In genomic region chr10:114252883-114253282, GRCh38 we compare ENCODE assay signal across 16 cellular contexts. TPM values are rescaled to one million over a fixed set of nuclear protein-coding genes. Genes with fewer than 3 reads are reported as not detected.
"Had no signal": no experiment of that assay in that cellular context is flagged by ENCODE, and none has a peak within 500 bp of the region (broad histone marks: within the 10 kb centered on the region; RNA-seq: fewer than 3 reads in every experiment).

No MANE protein-coding gene starts in this region.

- H3K36me3 Mint-ChIP-seq: naive thymus-derived CD8-positive, alpha-beta T cell; stimulated activated naive B cell treated with anti-CD40 and anti-IgM and Interleukin-4, amounts not matched to agents 10 μg/mL and 1 μg/mL and 100 μg/mL, for 72 hours had no signal

- DNase-seq: effector memory CD4-positive, alpha-beta T cell; gastrocnemius medialis; heart right ventricle; hypothalamus; kidney glomerular epithelial cell; mammary epithelial cell; mucosa of descending colon; naive thymus-derived CD8-positive, alpha-beta T cell; psoas muscle; retina; sigmoid colon; stimulated activated CD4-positive, alpha-beta T cell treated with anti-CD3 and anti-CD28 coated beads, Interleukin-2, amount 100 ng/mL, for 24 hours; stimulated activated CD4-positive, alpha-beta T cell treated with anti-CD3 and anti-CD28 coated beads, Interleukin-4, amount 100 ng/mL, for 4 hours; stimulated activated naive B cell treated with anti-CD40 and anti-IgM and Interleukin-4, amounts not matched to agents 10 μg/mL and 1 μg/mL and 100 μg/mL, for 72 hours; trophoblast cell had no signal

- ATAC-seq: esophagus mucosa; gastrocnemius medialis; mucosa of descending colon; naive thymus-derived CD8-positive, alpha-beta T cell; psoas muscle; stimulated activated naive B cell treated with anti-CD40 and anti-IgM and Interleukin-4, amounts not matched to agents 10 μg/mL and 1 μg/mL and 100 μg/mL, for 72 hours had no signal

- H3K4me3 Mint-ChIP-seq: stimulated activated naive B cell treated with anti-CD40 and anti-IgM and Interleukin-4, amounts not matched to agents 10 μg/mL and 1 μg/mL and 100 μg/mL, for 72 hours had no signal

- H3K9me3 Mint-ChIP-seq: stimulated activated naive B cell treated with anti-CD40 and anti-IgM and Interleukin-4, amounts not matched to agents 10 μg/mL and 1 μg/mL and 100 μg/mL, for 72 hours had no signal

- H3K27ac Mint-ChIP-seq: stimulated activated naive B cell treated with anti-CD40 and anti-IgM and Interleukin-4, amounts not matched to agents 10 μg/mL and 1 μg/mL and 100 μg/mL, for 72 hours had no signal

RNA-seq across cellular contexts. Expression of gene VWA2, which starts 13.8 kb away (rescaled TPM):
- total RNA-seq: naive thymus-derived CD8-positive, alpha-beta T cell; psoas muscle had no signal
